ENCODE assay signal across 8 cellular contexts in genomic region chr20:35171753-35172433, GRCh38. TPM values are rescaled to one million over a fixed set of nuclear protein-coding genes. Genes with fewer than 3 reads are reported as not detected.
A peak's percentile ranks its signal among the peaks of the same experiment; 100 is the strongest.
DNase-seq lines count a peak whose midpoint lies in the region; ATAC-seq and TF ChIP-seq lines count a peak whose summit lies in the region.

Gene PROCR (plus strand): TSS chr20:35172072. CDS start chr20:35172155, 83 bp downstream.

- CTCF ChIA-PET in RWPE1 (lab: Yijun Ruan, JAX) = interaction anchor here (0.5 to 1.0 kb wide), 2 partner anchors 38 to 75 kb away, joined by 3 read pairs; no protein-coding TSS in a partner anchor

- peak within 1 kb of the TSS in 7 of 11 experiments; percentile 24 to 76 (median 56); a peak in 12 of 22 replicates for H3K27ac ChIP-seq in BLaER1 treated with 17β-estradiol and CSF1 and Interleukin-3, amounts not matched to agents 10 nM and 100 nM
- no peak within 1 kb of the TSS for H3K27ac ChIP-seq in HL-60 (replicated peaks)
- peak within 1 kb of the TSS; percentile 84 for H3K27ac ChIP-seq in RWPE1
- no peak within 1 kb of the TSS for H3K27ac ChIP-seq in iPS-18a (ENCODE audit: low read length)
- H3K27ac ChIP-seq in sigmoid colon = peak within 1 kb of the TSS; percentile 76 to 81 (median 78)

- H4K20me1 ChIP-seq in BLaER1 treated with 17β-estradiol and CSF1 and Interleukin-3, amounts not matched to agents 10 nM and 100 nM = no peaks in the 10 kb centered on the region

- 4 to 6% methylated on average over 16 of the region's 16 CpGs for WGBS in sigmoid colon, 2 donors

- peak within 1 kb of the TSS; percentile 67 to 92 (median 79) for H3K4me2 ChIP-seq in BLaER1 treated with 17β-estradiol and CSF1 and Interleukin-3, amounts not matched to agents 10 nM and 100 nM

- no peak for TF ChIP-seq POLR2A in sigmoid colon (IDR thresholded peaks at IDR 0.05)

- H3K27me3 ChIP-seq in BLaER1 treated with 17β-estradiol and CSF1 and Interleukin-3, amounts not matched to agents 10 nM and 100 nM = no peaks in the 10 kb centered on the region
- H3K27me3 ChIP-seq in HL-60 (ENCODE audit: insufficient read depth, poor library complexity, severe bottlenecking) (no peaks in the 10 kb centered on the region), iPS-18a (ENCODE audit: control insufficient read depth, insufficient read depth, low read length) (peaks cover 20% of the 10 kb centered on the region), sigmoid colon (no peaks in the 10 kb centered on the region)

- H3K4me3 ChIP-seq in BLaER1 treated with 17β-estradiol and CSF1 and Interleukin-3, amounts not matched to agents 10 nM and 100 nM = peak within 1 kb of the TSS; percentile 36 to 69 (median 54); a peak in 19 of 20 replicates
- H3K4me3 ChIP-seq in HL-60 (replicated peaks; ENCODE audit: insufficient read depth, low read length) (peak within 1 kb of the TSS; percentile 45), cardiac fibroblast (replicated peaks in 1 of 2; ENCODE audit: low read depth in 2 of 2, low read length in 2 of 2) (peak within 1 kb of the TSS; percentile 50 to 56), iPS-18a (ENCODE audit: low read length) (peak within 1 kb of the TSS; percentile 43), sigmoid colon (peak within 1 kb of the TSS; percentile 21 to 44 (median 40))

- intact Hi-C loops in sigmoid colon (cut with DNase I) = no loop called here

- peak within 1 kb of the TSS; percentile 11 to 79 (median 61); a peak in 20 of 22 replicates for H3K9ac ChIP-seq in BLaER1 treated with 17β-estradiol and CSF1 and Interleukin-3, amounts not matched to agents 10 nM and 100 nM
- no peak within 1 kb of the TSS for H3K9ac ChIP-seq in iPS-18a (ENCODE audit: low read length)

- H3K36me3 ChIP-seq in BLaER1 treated with 17β-estradiol and CSF1 and Interleukin-3, amounts not matched to agents 10 nM and 100 nM = peaks cover 0 to 15% (median 5%) of the 10 kb centered on the region in 11 experiments; a peak in 12 of 22 replicates
- H3K36me3 ChIP-seq in iPS-18a (ENCODE audit: control insufficient read depth, low read depth, low read length) = no peaks in the 10 kb centered on the region
- peaks cover 0 to 5% (median 0%) of the 10 kb centered on the region in 4 donors for H3K36me3 ChIP-seq in sigmoid colon

- no peak for TF ChIP-seq CTCF in HL-60 (IDR thresholded peaks at IDR 0.05; ENCODE audit: insufficient read depth, low read length)
- no peak for TF ChIP-seq CTCF in RWPE1 (conservative IDR thresholded peaks at IDR 0.05; ENCODE audit: low read depth)
- no peak for TF ChIP-seq CTCF in cardiac fibroblast (IDR thresholded peaks at IDR 0.05; ENCODE audit: low read depth, low read length)
- no peak for TF ChIP-seq CTCF in sigmoid colon (IDR thresholded peaks at IDR 0.05)

- POLR2A ChIA-PET in RWPE1 (lab: Yijun Ruan, JAX; ENCODE audit: low non-redundant PET) = no interaction called here

- peaks cover 10 to 26% (median 15%) of the 10 kb centered on the region in 10 experiments; a peak in 19 of 20 replicates for H3K4me1 ChIP-seq in BLaER1 treated with 17β-estradiol and CSF1 and Interleukin-3, amounts not matched to agents 10 nM and 100 nM
- peaks cover 15% of the 10 kb centered on the region for H3K4me1 ChIP-seq in iPS-18a (ENCODE audit: control insufficient read depth, low read depth, low read length)
- H3K4me1 ChIP-seq in sigmoid colon = peaks cover 0 to 30% (median 15%) of the 10 kb centered on the region in 4 donors

- no peaks in the 10 kb centered on the region for H3K9me3 ChIP-seq in BLaER1 treated with 17β-estradiol and CSF1 and Interleukin-3, amounts not matched to agents 10 nM and 100 nM (replicated peaks in 1 of 11)
- no peaks in the 10 kb centered on the region for H3K9me3 ChIP-seq in iPS-18a (ENCODE audit: control insufficient read depth, low read depth, low read length)
- no peaks in the 10 kb centered on the region for H3K9me3 ChIP-seq in sigmoid colon

- ATAC-seq in GM21529 (IDR thresholded peaks at IDR 0.05; ENCODE audit: unreplicated experiment) (no peak), HG02763 (IDR thresholded peaks at IDR 0.05; ENCODE audit: unreplicated experiment) (no peak)

- DNase-seq in HL-60 (ENCODE audit: low read depth in 1 of 2, low spot score in 1 of 2) = peak; percentile 58 to 84
- DNase-seq in RWPE1 (ENCODE audit: low spot score) = peak; percentile 99
- peak; percentile 91 to 94 for DNase-seq in cardiac fibroblast (ENCODE audit: low read depth in 2 of 2)
- peak; percentile 95 for DNase-seq in sigmoid colon

- TF ChIP-seq EP300 in sigmoid colon (IDR thresholded peaks at IDR 0.05) = no peak

RNA-seq across cellular contexts. Expression of gene PROCR, which starts in this region (rescaled TPM):
- 10 to 100 TPM; 12.4 to 53.5 (median 33.8) TPM for total RNA-seq in sigmoid colon
- 10 to 100 TPM; 12.9 to 22.8 (median 17.6) TPM for polyA plus RNA-seq in sigmoid colon

Comparison
In these comparisons a context has a peak if more than half of its experiments do, and no peak if none do; other contexts are left out.
1. H3K27ac ChIP-seq: peak in BLaER1 treated with 17β-estradiol and CSF1 and Interleukin-3, amounts not matched to agents 10 nM and 100 nM (7 of 11), RWPE1 (single experiment) and sigmoid colon (4 of 4); none in HL-60 (single experiment) and iPS-18a (single experiment).
2. Peak in every context shown above with its lines, with median percentiles within 50 percentile points of each other: H3K4me3 ChIP-seq and DNase-seq.